In the genomic region with DNA sequence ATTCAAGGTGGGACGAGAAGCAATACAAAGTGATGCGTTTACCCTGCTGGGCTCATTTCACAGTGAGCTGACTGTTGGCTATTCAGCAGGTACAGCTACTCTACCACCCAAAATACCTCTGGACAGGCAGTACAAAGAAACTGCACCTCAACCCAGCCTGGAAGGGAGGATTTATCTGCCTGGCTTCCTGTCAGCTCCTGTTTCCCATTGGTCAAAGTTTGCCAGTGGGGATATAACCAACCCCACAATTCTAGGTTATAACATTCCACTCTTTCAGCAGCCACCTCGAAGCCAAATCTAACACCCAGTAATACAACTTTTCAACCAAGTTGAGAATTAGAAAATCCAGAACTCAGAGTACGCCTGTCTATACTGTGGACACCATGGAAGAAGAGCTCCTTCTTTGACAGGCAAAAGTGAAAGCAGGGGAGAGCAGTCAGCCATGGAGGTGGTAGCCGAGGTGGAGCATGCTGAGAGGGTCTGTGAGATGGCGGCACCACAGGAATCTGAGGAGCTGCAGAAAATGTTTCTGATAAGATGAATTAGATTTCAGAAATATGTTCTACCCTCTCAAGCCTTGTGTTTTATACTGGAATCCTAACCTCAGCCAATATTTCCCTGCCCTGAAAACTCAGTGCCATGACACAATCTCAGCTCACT, we compare ENCODE assay signal across 14 cellular contexts. TPM values are rescaled to one million over a fixed set of nuclear protein-coding genes. Genes with fewer than 3 reads are reported as not detected.
DNase-seq lines count a peak whose midpoint lies in the region; ATAC-seq, FAIRE-seq and TF ChIP-seq lines count a peak whose summit lies in the region.
"Had no signal": no experiment of that assay in that cellular context is flagged by ENCODE, and none has a peak within 500 bp of the region (broad histone marks: within the 10 kb centered on the region; RNA-seq: fewer than 3 reads in every experiment).

No MANE protein-coding gene starts in this region.

- DNase-seq in K562 (ENCODE audit: extremely low read depth in 1 of 4, low spot score in 3 of 4) (peak in 1 of 4 experiments; percentile 33), Ammon's horn (ENCODE audit: low spot score) (no peak), left ventricle myocardium inferior (no peak), urothelium cell line (ENCODE audit: low spot score) (no peak)
- DNase-seq in activated CD4-positive, alpha-beta memory T cell treated with anti-CD3 and anti-CD28 coated beads, Interleukin-2, amount 10 ng/mL, durations not matched to agents 7 days and 5 days: no peak
- DNase-seq: activated gamma-delta T cell; CD4-positive, alpha-beta T cell; left colon; NCI-H1048; thyroid gland had no signal

- H2AFZ ChIP-seq in K562 (ENCODE audit: low read depth, low read length): peak overlapping the region; percentile 86

- no peak for TF ChIP-seq RAD21 in K562 (CRISPR knock-in tag; conservative IDR thresholded peaks at IDR 0.05 in 1 of 2, IDR thresholded peaks at IDR 0.05 in 1 of 2)

- H3K9me1 ChIP-seq in K562 (ENCODE audit: control insufficient read depth, insufficient read depth, low read length): no peaks in the 10 kb centered on the region

- intact Hi-C loops in K562 (cut with micrococcal nuclease) (no loop called here), left ventricle myocardium inferior (cut with micrococcal nuclease) (no loop called here)

- H3K36me3 Mint-ChIP-seq in activated CD4-positive, alpha-beta memory T cell treated with anti-CD3 and anti-CD28 coated beads, Interleukin-2, amount 10 ng/mL, durations not matched to agents 7 days and 5 days (ENCODE audit: low read depth): no peaks in the 10 kb centered on the region

- no peaks in the 10 kb centered on the region for H3K9me3 ChIP-seq in K562 (replicated peaks; ENCODE audit: control insufficient read depth, insufficient read depth, low read depth, low read length)
- H3K9me3 ChIP-seq in left ventricle myocardium inferior (replicated peaks): no peaks in the 10 kb centered on the region
- H3K9me3 ChIP-seq: thyroid gland had no signal

- POLR2A ChIA-PET in K562 (lab: Yijun Ruan, JAX): interaction anchor here (0.7 to 1.9 kb wide), 6 partner anchors 10 to 35 kb away, joined by 3 to 7 read pairs (median 4); partner anchors contain the start of genes DUSP19 and NUP35
- POLR2A ChIA-PET in activated CD4-positive, alpha-beta memory T cell treated with anti-CD3 and anti-CD28 coated beads, Interleukin-2, amount 10 ng/mL, durations not matched to agents 7 days and 5 days (lab: Charles Lee): no interaction called here

- H4K20me1 ChIP-seq in K562 (replicated peaks; ENCODE audit: control insufficient read depth, insufficient read depth, low read length): no peaks in the 10 kb centered on the region

- TF ChIP-seq POLR2A in K562 (conservative IDR thresholded peaks at IDR 0.05): no peak

- in situ Hi-C loops in K562 (cut with MboI): no loop called here

- 43% methylated on average over 6 of the region's 6 CpGs for whole genome bisulfite sequencing in K562 (ENCODE audit: insufficient coverage, low coverage, missing lambda C conversion rate)

- ATAC-seq in GM18517 (IDR thresholded peaks at IDR 0.05; ENCODE audit: unreplicated experiment) (peak; percentile 51), GM21528 (IDR thresholded peaks at IDR 0.05; ENCODE audit: low FRiP score, unreplicated experiment) (peak; percentile 60), HG03159 (IDR thresholded peaks at IDR 0.05; ENCODE audit: unreplicated experiment) (peak; percentile 41), K562 (peak; percentile 76)
- ATAC-seq: left colon had no signal

- H3K27me3 ChIP-seq in K562 (ENCODE audit: control insufficient read depth in 2 of 2, insufficient read depth in 2 of 2, low read length in 2 of 2): no peaks in the 10 kb centered on the region
- no peaks in the 10 kb centered on the region for H3K27me3 ChIP-seq in left ventricle myocardium inferior (ENCODE audit: low read depth)
- H3K27me3 ChIP-seq: thyroid gland had no signal

- peak overlapping the region; percentile 22 for H3K4me3 ChIP-seq in K562
- H3K4me3 ChIP-seq in left ventricle myocardium inferior: no peak overlapping the region
- H3K4me3 ChIP-seq: thyroid gland had no signal

- FAIRE-seq in K562 (lab: Jason Lieb, UNC) (no peak), urothelium cell line (lab: Jason Lieb, UNC) (no peak)

- TF ChIP-seq CTCF in K562 (IDR thresholded peaks at IDR 0.05 in 2 of 3, conservative IDR thresholded peaks at IDR 0.05 in 1 of 3; ENCODE audit: insufficient read depth in 2 of 3, low read depth in 1 of 3, low read length in 3 of 3): no peak
- no peak for TF ChIP-seq CTCF in left ventricle myocardium inferior (IDR thresholded peaks at IDR 0.05; ENCODE audit: borderline replicate concordance)

- H3K4me3 Mint-ChIP-seq in activated CD4-positive, alpha-beta memory T cell treated with anti-CD3 and anti-CD28 coated beads, Interleukin-2, amount 10 ng/mL, durations not matched to agents 7 days and 5 days: no peak overlapping the region
- H3K4me3 Mint-ChIP-seq: CD4-positive, alpha-beta T cell had no signal

- peak overlapping the region; percentile 30; the same call in 1 of the 3 replicates for H3K27ac ChIP-seq in K562 (ENCODE audit: extremely low read depth, low read depth, low read length)
- H3K27ac ChIP-seq in left ventricle myocardium inferior (replicated peaks): no peak overlapping the region
- H3K27ac ChIP-seq: thyroid gland, VCaP had no signal

- peak overlapping the region; percentile 48 to 60; a peak in 2 of 4 replicates for H3K9ac ChIP-seq in K562 (ENCODE audit: insufficient read depth in 1 of 2, low read depth in 2 of 2, low read length in 2 of 2)

- H3K4me1 Mint-ChIP-seq in activated CD4-positive, alpha-beta memory T cell treated with anti-CD3 and anti-CD28 coated beads, Interleukin-2, amount 10 ng/mL, durations not matched to agents 7 days and 5 days: peaks cover 1% of the 10 kb centered on the region

- CTCF ChIA-PET in K562 (lab: Yijun Ruan, JAX; ENCODE audit: low intra/inter-chr PET ratio): no interaction called here
- CTCF ChIA-PET in activated CD4-positive, alpha-beta memory T cell treated with anti-CD3 and anti-CD28 coated beads, Interleukin-2, amount 10 ng/mL, durations not matched to agents 7 days and 5 days (lab: Charles Lee): no interaction called here

- no peaks in the 10 kb centered on the region for H3K79me2 ChIP-seq in K562 (ENCODE audit: control insufficient read depth, insufficient read depth, low read length)

- no peaks in the 10 kb centered on the region for H3K27me3 Mint-ChIP-seq in activated CD4-positive, alpha-beta memory T cell treated with anti-CD3 and anti-CD28 coated beads, Interleukin-2, amount 10 ng/mL, durations not matched to agents 7 days and 5 days
- H3K27me3 Mint-ChIP-seq: CD4-positive, alpha-beta T cell had no signal

- H3K4me2 ChIP-seq in K562 (ENCODE audit: insufficient read depth, low read length): peak overlapping the region; percentile 64

- no peaks in the 10 kb centered on the region for H3K9me3 Mint-ChIP-seq in activated CD4-positive, alpha-beta memory T cell treated with anti-CD3 and anti-CD28 coated beads, Interleukin-2, amount 10 ng/mL, durations not matched to agents 7 days and 5 days
- H3K9me3 Mint-ChIP-seq: CD4-positive, alpha-beta T cell had no signal

- H3K4me1 ChIP-seq in K562 (replicated peaks in 1 of 2; ENCODE audit: control insufficient read depth in 2 of 2, insufficient read depth in 2 of 2, low read length in 2 of 2) (peaks cover 0 to 4% of the 10 kb centered on the region in 2 experiments; a peak in 2 of 5 replicates), left ventricle myocardium inferior (peaks cover 5% of the 10 kb centered on the region)
- H3K4me1 ChIP-seq: thyroid gland had no signal

- no peak for TF ChIP-seq EP300 in K562 (IDR thresholded peaks at IDR 0.05; ENCODE audit: low read length)

- no TSS peak for BruUV-seq in K562 (replicated peaks; lab: Mats Ljungman, UMichigan)

- H3K36me3 ChIP-seq in K562 (ENCODE audit: control insufficient read depth, insufficient read depth, low read length) (no peaks in the 10 kb centered on the region), left ventricle myocardium inferior (peaks cover 16% of the 10 kb centered on the region)
- H3K36me3 ChIP-seq: thyroid gland had no signal

- H3K27ac Mint-ChIP-seq in activated CD4-positive, alpha-beta memory T cell treated with anti-CD3 and anti-CD28 coated beads, Interleukin-2, amount 10 ng/mL, durations not matched to agents 7 days and 5 days: no peak overlapping the region
- H3K27ac Mint-ChIP-seq: CD4-positive, alpha-beta T cell had no signal

RNA-seq across cellular contexts. Expression of gene DUSP19, which starts 10.8 kb away (rescaled TPM):
- 1.3 and 2.0 TPM in 2 replicates for total RNA-seq in K562 (2011; cell fraction: chromatin; rRNA removed; ENCODE audit: low replicate concordance)
- total RNA-seq in K562 (2011; cell fraction: nucleolus; rRNA removed): 1.1 and 1.2 TPM in 2 replicates
- total RNA-seq in K562 (2011; cell fraction: nucleoplasm; rRNA removed): 2.1 and 2.4 TPM in 2 replicates
- total RNA-seq in K562 (2014; rRNA removed) (2.7 and 3.1 TPM in 2 replicates), K562 (2014; rRNA removed; fragmentation: Illumina TruSeq; extraction: Trizol) (3.5 and 5.6 TPM in 2 replicates), K562 (2015; rRNA removed; fragmentation: Illumina TruSeq; extraction: Trizol) (3.2 and 3.7 TPM in 2 replicates), K562 (2021) (3.5 and 4.7 TPM in 2 replicates), left ventricle myocardium inferior (11.4 TPM)
- polyA plus RNA-seq in K562 (2011; rRNA removed) (4.8 and 6.3 TPM in 2 replicates), K562 (2014; fragmentation: Illumina TruSeq; extraction: Trizol) (1.2 and 1.6 TPM in 2 replicates), K562 (2014; fragmentation: Nextera tagmentation; extraction: Ambion mirVana) (1 to 10 TPM; 2.7 to 3.1 TPM), K562 (2014; rRNA removed) (2.0 and 2.7 TPM in 2 replicates)
- polyA plus RNA-seq in K562 (2011; cell fraction: cytosol; rRNA removed): 1.3 and 3.1 TPM in 2 replicates
- 0.97 and 1.2 TPM in 2 replicates for polyA plus RNA-seq in K562 (2011; cell fraction: nucleus; rRNA removed)
- polyA plus RNA-seq in K562 (2012): 1.0 and 2.1 TPM in 2 replicates
- 5.7 and 6.0 TPM in 2 replicates for polyA minus RNA-seq in K562 (2011; rRNA and poly(A)+ RNA removed)
- polyA minus RNA-seq in K562 (2011; cell fraction: cytosol; rRNA and poly(A)+ RNA removed): 2.2 and 2.6 TPM in 2 replicates
- polyA minus RNA-seq in K562 (2011; cell fraction: nucleus; rRNA and poly(A)+ RNA removed): 0.67 and 2.0 TPM in 2 replicates
- total RNA-seq in activated CD4-positive, alpha-beta memory T cell treated with anti-CD3 and anti-CD28 coated beads, Interleukin-2, amount 10 ng/mL, durations not matched to agents 7 days and 5 days: 1 to 10 TPM in 1 of 2 experiments, under 1 TPM in 1; 0.93 to 1.1 TPM

RNA-seq across cellular contexts. Expression of gene NUP35, which starts 34.9 kb away (rescaled TPM):
- 79.4 and 89.0 TPM in 2 replicates for total RNA-seq in K562 (2011; cell fraction: chromatin; rRNA removed; ENCODE audit: low replicate concordance)
- 48.5 and 56.7 TPM in 2 replicates for total RNA-seq in K562 (2011; cell fraction: nucleolus; rRNA removed)
- 55.7 and 81.4 TPM in 2 replicates for total RNA-seq in K562 (2011; cell fraction: nucleoplasm; rRNA removed)
- total RNA-seq in K562 (2014; rRNA removed) (24.5 and 26.2 TPM in 2 replicates), K562 (2014; rRNA removed; fragmentation: Illumina TruSeq; extraction: Trizol) (61.1 and 70.5 TPM in 2 replicates), K562 (2015; rRNA removed; fragmentation: Illumina TruSeq; extraction: Trizol) (53.8 and 54.4 TPM in 2 replicates), K562 (2021) (38.5 and 46.8 TPM in 2 replicates), left ventricle myocardium inferior (7.9 TPM)
- polyA plus RNA-seq in K562 (2011; rRNA removed) (40.1 and 51.1 TPM in 2 replicates), K562 (2014; fragmentation: Illumina TruSeq; extraction: Trizol) (39.2 and 43.7 TPM in 2 replicates), K562 (2014; fragmentation: Nextera tagmentation; extraction: Ambion mirVana) (10 to 100 TPM; 71.0 to 78.2 TPM), K562 (2014; rRNA removed) (29.6 and 34.2 TPM in 2 replicates)
- 19.4 and 22.3 TPM in 2 replicates for polyA plus RNA-seq in K562 (2011; cell fraction: cytosol; rRNA removed)
- polyA plus RNA-seq in K562 (2011; cell fraction: nucleus; rRNA removed): 39.0 and 39.6 TPM in 2 replicates
- polyA plus RNA-seq in K562 (2012): 19.6 and 24.1 TPM in 2 replicates
- 57.8 and 64.5 TPM in 2 replicates for polyA minus RNA-seq in K562 (2011; rRNA and poly(A)+ RNA removed)
- 19.7 and 22.8 TPM in 2 replicates for polyA minus RNA-seq in K562 (2011; cell fraction: cytosol; rRNA and poly(A)+ RNA removed)
- 54.1 and 81.1 TPM in 2 replicates for polyA minus RNA-seq in K562 (2011; cell fraction: nucleus; rRNA and poly(A)+ RNA removed)
- total RNA-seq in activated CD4-positive, alpha-beta memory T cell treated with anti-CD3 and anti-CD28 coated beads, Interleukin-2, amount 10 ng/mL, durations not matched to agents 7 days and 5 days: 10 to 100 TPM; 15.5 to 15.9 TPM

RNA-seq across cellular contexts. Expression of gene NCKAP1, which starts 51.1 kb away (rescaled TPM):
- total RNA-seq in K562 (2011; cell fraction: chromatin; rRNA removed; ENCODE audit: low replicate concordance): 95.8 and 462 TPM in 2 replicates
- total RNA-seq in K562 (2011; cell fraction: nucleolus; rRNA removed): 43.0 and 60.9 TPM in 2 replicates
- total RNA-seq in K562 (2011; cell fraction: nucleoplasm; rRNA removed): 111 and 144 TPM in 2 replicates
- total RNA-seq in K562 (2014; rRNA removed) (39.7 and 43.9 TPM in 2 replicates), K562 (2014; rRNA removed; fragmentation: Illumina TruSeq; extraction: Trizol) (120 and 136 TPM in 2 replicates), K562 (2015; rRNA removed; fragmentation: Illumina TruSeq; extraction: Trizol) (91.0 and 99.2 TPM in 2 replicates), K562 (2021) (86.6 and 88.7 TPM in 2 replicates), left ventricle myocardium inferior (142 TPM)
- polyA plus RNA-seq in K562 (2011; rRNA removed) (120 and 153 TPM in 2 replicates), K562 (2014; fragmentation: Illumina TruSeq; extraction: Trizol) (78.2 and 89.6 TPM in 2 replicates), K562 (2014; fragmentation: Nextera tagmentation; extraction: Ambion mirVana) (10 to 100 TPM; 34.0 to 35.1 TPM), K562 (2014; rRNA removed) (56.7 and 60.5 TPM in 2 replicates)
- polyA plus RNA-seq in K562 (2011; cell fraction: cytosol; rRNA removed): 39.5 and 56.7 TPM in 2 replicates
- polyA plus RNA-seq in K562 (2011; cell fraction: nucleus; rRNA removed): 70.5 and 141 TPM in 2 replicates
- polyA plus RNA-seq in K562 (2012): 60.8 and 92.5 TPM in 2 replicates
- polyA minus RNA-seq in K562 (2011; rRNA and poly(A)+ RNA removed): 194 and 201 TPM in 2 replicates
- 31.1 and 55.4 TPM in 2 replicates for polyA minus RNA-seq in K562 (2011; cell fraction: cytosol; rRNA and poly(A)+ RNA removed)
- 74.7 and 132 TPM in 2 replicates for polyA minus RNA-seq in K562 (2011; cell fraction: nucleus; rRNA and poly(A)+ RNA removed)
- 1 to 10 TPM; 4.1 to 4.3 TPM for total RNA-seq in activated CD4-positive, alpha-beta memory T cell treated with anti-CD3 and anti-CD28 coated beads, Interleukin-2, amount 10 ng/mL, durations not matched to agents 7 days and 5 days

Comparison
In these comparisons a context has a peak if more than half of its experiments do, and no peak if none do; other contexts are left out.
1. RNA of gene NCKAP1, which starts 51.1 kb away (total RNA-seq): 142 TPM in left ventricle myocardium inferior (single experiment) and 39.7 to 462 TPM in K562; 4.1 to 4.3 TPM in activated CD4-positive, alpha-beta memory T cell treated with anti-CD3 and anti-CD28 coated beads, Interleukin-2, amount 10 ng/mL, durations not matched to agents 7 days and 5 days; every median in the first group is over 4 times any median in the second.
2. Peak in every context shown above with its lines, with median percentiles within 50 percentile points of each other: ATAC-seq.